ENCODE assay signal across 19 cellular contexts in the genomic region with DNA sequence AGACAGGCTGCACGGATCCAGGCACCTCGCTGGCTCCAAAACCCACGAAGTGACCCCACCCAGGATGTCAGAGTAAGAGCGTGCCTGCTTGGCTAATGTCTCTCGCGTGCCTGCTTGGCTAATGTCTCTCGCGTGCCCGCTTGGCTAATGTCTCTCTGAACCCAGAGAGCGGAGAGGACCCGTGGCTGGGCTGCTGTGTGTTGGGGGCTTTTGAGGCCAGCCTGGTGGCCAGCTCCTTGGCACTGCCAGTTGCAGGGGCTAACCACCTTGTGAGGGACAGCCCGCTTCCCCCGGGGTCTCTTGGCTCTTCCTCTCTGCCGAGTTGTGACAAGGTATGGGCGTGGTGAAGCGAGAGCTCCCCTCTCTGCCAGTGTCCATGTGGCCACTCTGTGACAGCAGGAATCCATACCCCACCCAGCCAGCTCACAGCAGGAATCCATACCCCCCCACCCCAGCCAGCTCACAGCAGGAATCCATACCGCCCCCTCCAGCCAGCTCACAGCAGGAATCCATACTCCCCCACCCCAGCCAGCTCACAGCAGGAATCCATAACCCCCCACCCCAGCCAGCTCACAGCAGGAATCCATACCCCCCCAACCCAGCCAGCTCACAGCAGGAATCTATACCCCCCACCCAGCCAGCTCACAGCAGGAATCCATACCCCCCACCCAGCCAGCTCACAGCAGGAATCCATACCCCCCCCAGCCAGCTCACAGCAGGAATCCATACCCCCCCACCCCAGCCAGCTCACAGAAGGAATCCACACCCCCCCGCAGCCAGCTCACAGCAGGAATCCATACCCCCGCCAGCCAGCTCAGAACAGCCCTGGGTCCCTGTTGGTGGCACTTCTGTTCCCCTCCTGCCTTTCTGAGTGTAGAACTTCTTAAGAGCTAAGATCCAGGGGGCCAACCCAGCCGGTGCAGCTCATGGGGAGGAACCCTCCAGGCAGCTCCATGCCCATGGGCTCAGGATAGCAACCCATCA. TPM values are rescaled to one million over a fixed set of nuclear protein-coding genes. Genes with fewer than 3 reads are reported as not detected.
DNase-seq lines count a peak whose midpoint lies in the region; ATAC-seq, FAIRE-seq and TF ChIP-seq lines count a peak whose summit lies in the region.
"Had no signal": no experiment of that assay in that cellular context is flagged by ENCODE, and none has a peak within 500 bp of the region (broad histone marks: within the 10 kb centered on the region; RNA-seq: fewer than 3 reads in every experiment).

No MANE protein-coding gene starts in this region.

- no peak overlapping the region for H3K27ac ChIP-seq in kidney (ENCODE audit: low read depth in 2 of 2, low read length in 2 of 2)
- H3K27ac ChIP-seq: upper lobe of left lung had no signal

- H3K36me3 ChIP-seq in kidney (ENCODE audit: control insufficient read depth in 1 of 2, insufficient read depth in 2 of 2, low read length in 2 of 2) (no peaks in the 10 kb centered on the region), skeletal muscle satellite cell (ENCODE audit: insufficient read depth, low read length) (no peaks in the 10 kb centered on the region)
- H3K36me3 ChIP-seq: upper lobe of left lung had no signal

- TF ChIP-seq CTCF in brain (conservative IDR thresholded peaks at IDR 0.05): no peak
- no peak for TF ChIP-seq CTCF in kidney (IDR thresholded peaks at IDR 0.05; ENCODE audit: borderline replicate concordance, extremely low read depth, insufficient read depth)

- H3K4me2 ChIP-seq in skeletal muscle satellite cell (ENCODE audit: low read length): peak overlapping the region; percentile 70

- peak overlapping the region in 4 of 5 experiments; percentile 48 to 82 (median 80) for H3K27ac Mint-ChIP-seq in brain
- H3K27ac Mint-ChIP-seq: activated B cell treated with CpG ODN at 0.5 μM for 24 hours; activated naive CD4-positive, alpha-beta T cell treated with anti-CD3 and anti-CD28 coated beads for 36 hours had no signal

- intact Hi-C loops in kidney (cut with DNase I): no loop called here

- H3K36me3 Mint-ChIP-seq in brain: peaks cover 5% of the 10 kb centered on the region
- H3K36me3 Mint-ChIP-seq: CD4-positive, alpha-beta memory T cell had no signal

- ATAC-seq in GM18502 (IDR thresholded peaks at IDR 0.05; ENCODE audit: poor library complexity, unreplicated experiment): no peak
- ATAC-seq: PC-3; stimulated activated naive CD8-positive, alpha-beta T cell treated with anti-CD3 and anti-CD28 coated beads, Interleukin-15, Interleukin-2, amounts not matched to agents 100 U/mL and 50 U/mL, for 24 hours had no signal

- peak; percentile 56 for DNase-seq in EL
- peak; percentile 71 for DNase-seq in kidney
- DNase-seq in COLO829 (ENCODE audit: low spot score): no peak
- DNase-seq in activated effector memory CD4-positive, alpha-beta T cell treated with Interleukin-2 at 50 U/mL for 16 hours: no peak
- DNase-seq: activated B cell treated with CpG ODN at 0.5 μM for 24 hours; activated naive CD4-positive, alpha-beta T cell treated with anti-CD3 and anti-CD28 coated beads for 36 hours; effector CD4-positive, alpha-beta T cell; Karpas-422; NCI-H1694 treated with DMSO at 0.1 percent for 48 hours; NCI-H526; PC-3; stimulated activated naive CD8-positive, alpha-beta T cell treated with anti-CD3 and anti-CD28 coated beads, Interleukin-15, Interleukin-2, amounts not matched to agents 100 U/mL and 50 U/mL, for 24 hours had no signal

- H3K4me3 ChIP-seq in kidney (ENCODE audit: low read length in 2 of 2) (no peak overlapping the region), skeletal muscle satellite cell (ENCODE audit: low read length) (no peak overlapping the region)
- H3K4me3 ChIP-seq: skin epidermis, upper lobe of left lung had no signal

- no peak overlapping the region for H3K4me3 Mint-ChIP-seq in brain
- H3K4me3 Mint-ChIP-seq: activated B cell treated with CpG ODN at 0.5 μM for 24 hours; activated naive CD4-positive, alpha-beta T cell treated with anti-CD3 and anti-CD28 coated beads for 36 hours; CD4-positive, alpha-beta memory T cell had no signal

- FAIRE-seq in kidney (lab: Jason Lieb, UNC): no peak
- FAIRE-seq: bronchial epithelial cell had no signal

- H3K27me3 Mint-ChIP-seq in brain: peaks cover 16% of the 10 kb centered on the region

- H3K27me3 ChIP-seq in skeletal muscle satellite cell (ENCODE audit: control insufficient read depth, insufficient read depth, low read length): peaks cover 11% of the 10 kb centered on the region
- H3K27me3 ChIP-seq: upper lobe of left lung had no signal

- peaks cover 10 to 14% of the 10 kb centered on the region in 2 donors for H3K4me1 ChIP-seq in kidney (ENCODE audit: control insufficient read depth in 1 of 2, insufficient read depth in 1 of 2, low read depth in 1 of 2, low read length in 2 of 2)
- H3K4me1 ChIP-seq in skeletal muscle satellite cell (ENCODE audit: control insufficient read depth, insufficient read depth, low read length): peaks cover 33% of the 10 kb centered on the region

- peaks cover 73% of the 10 kb centered on the region for H3K4me1 Mint-ChIP-seq in brain
- H3K4me1 Mint-ChIP-seq: activated B cell treated with CpG ODN at 0.5 μM for 24 hours had no signal

- H3K9ac ChIP-seq in kidney (ENCODE audit: low read length in 2 of 2) (no peak overlapping the region), skeletal muscle satellite cell (ENCODE audit: low read depth, low read length) (no peak overlapping the region)

- H3K9me3 ChIP-seq in kidney (ENCODE audit: control insufficient read depth in 1 of 2, low read length in 2 of 2) (no peaks in the 10 kb centered on the region), skeletal muscle satellite cell (replicated peaks; ENCODE audit: low read length) (no peaks in the 10 kb centered on the region)
- H3K9me3 ChIP-seq: upper lobe of left lung had no signal

- H3K9me3 Mint-ChIP-seq in brain: peaks cover 7 to 20% (median 13%) of the 10 kb centered on the region in 5 experiments
- H3K9me3 Mint-ChIP-seq: activated B cell treated with CpG ODN at 0.5 μM for 24 hours had no signal

RNA-seq across cellular contexts. Expression of gene RXRA, which starts 8.5 kb away (rescaled TPM):
- polyA plus RNA-seq in brain (ENCODE audit: insufficient read depth, low read depth, low replicate concordance): 29.9 TPM
- 49.5 TPM for total RNA-seq in kidney
- polyA plus RNA-seq in kidney (ENCODE audit: insufficient read depth, low read depth, low replicate concordance): 24.0 TPM
- total RNA-seq in skeletal muscle satellite cell (2012; rRNA removed): 9.9 and 16.6 TPM in 2 replicates

Comparison
In these comparisons a context has a peak if more than half of its experiments do, and no peak if none do; other contexts are left out.
1. DNase-seq: peak in EL (single experiment) and kidney (single experiment); none in COLO829 (single experiment) and activated effector memory CD4-positive, alpha-beta T cell treated with Interleukin-2 at 50 U/mL for 16 hours (single experiment).